In the genomic region with DNA sequence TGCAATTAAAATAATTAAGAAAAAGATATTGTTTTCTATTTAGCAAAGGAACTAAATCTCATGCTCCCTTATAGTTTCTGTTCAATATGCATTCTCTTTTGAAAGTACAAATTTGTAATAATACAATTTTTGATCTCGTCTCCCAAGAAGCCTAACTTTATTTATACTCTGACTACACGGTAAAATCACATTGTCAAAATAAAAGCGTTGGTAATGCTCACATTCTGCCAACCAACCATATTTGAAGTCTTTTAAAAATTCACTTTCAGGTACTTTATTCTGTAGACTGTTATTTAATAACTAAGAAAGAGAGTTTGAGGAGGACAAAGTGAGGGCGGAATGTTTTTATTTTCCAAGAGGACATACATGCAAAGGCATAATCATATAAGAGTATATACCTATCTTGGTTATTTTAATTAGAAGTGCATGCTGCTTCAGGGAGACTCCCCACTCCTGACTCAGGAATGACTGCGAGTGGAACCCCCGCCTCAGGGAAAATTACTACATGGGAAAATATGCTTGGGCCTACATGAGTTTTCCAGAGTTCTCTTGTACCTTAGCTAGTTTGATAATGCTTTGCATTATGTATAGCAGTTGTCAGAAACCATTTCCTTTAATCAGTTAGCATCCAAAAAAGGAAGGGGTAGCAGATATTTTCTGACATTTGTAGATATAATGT, we compare ENCODE assay signal across 12 cellular contexts. TPM values are rescaled to one million over a fixed set of nuclear protein-coding genes. Genes with fewer than 3 reads are reported as not detected.
DNase-seq lines count a peak whose midpoint lies in the region; ATAC-seq and TF ChIP-seq lines count a peak whose summit lies in the region.
"Had no signal": no experiment of that assay in that cellular context is flagged by ENCODE, and none has a peak within 500 bp of the region (broad histone marks: within the 10 kb centered on the region; RNA-seq: fewer than 3 reads in every experiment).

No MANE protein-coding gene starts in this region.

- 46 to 51% methylated on average over 6 of the region's 6 CpGs for WGBS in heart right ventricle, 2 donors
- WGBS in transverse colon (ENCODE audit: low coverage in 1 of 2), 2 donors = 62 to 71% methylated on average over 6 of the region's 6 CpGs

- H3K4me3 ChIP-seq in heart right ventricle (peak overlapping the region in 2 of 10 donors; percentile 0 to 7), transverse colon (no peak overlapping the region)
- H3K4me3 ChIP-seq: MG63 had no signal

- ATAC-seq in heart right ventricle = no peak
- ATAC-seq in left cardiac atrium = no peak
- ATAC-seq in GM18907 (IDR thresholded peaks at IDR 0.05; ENCODE audit: unreplicated experiment) = no peak

- DNase-seq in heart right ventricle (no peak), left cardiac atrium (no peak), immature natural killer cell (no peak), transverse colon (no peak), anterior cingulate cortex (lab: John Stamatoyannopoulos, UW) (no peak), NCI-H82 treated with DMSO at 0.1 percent for 48 hours (lab: John Stamatoyannopoulos, UW; ENCODE audit: unreplicated experiment) (no peak)
- no peak for DNase-seq in activated T-helper 1 cell treated with anti-CD3 and anti-CD28 coated beads, Interleukin-12 subunit alpha, Interleukin-12 subunit beta, Interleukin-2, Interleukin-4 antibody, amounts not matched to agents 30 ng/mL and 10 ng/mL and 1 ng/mL, durations not matched to agents 14 hours and 24 hours and 36 hours (ENCODE audit: low spot score)
- DNase-seq: erythroblast, MG63, NCI-H345 had no signal

- H3K27ac Mint-ChIP-seq in activated T-helper 1 cell treated with anti-CD3 and anti-CD28 coated beads, Interleukin-12 subunit alpha, Interleukin-12 subunit beta, Interleukin-2, Interleukin-4 antibody, amounts not matched to agents 30 ng/mL and 10 ng/mL and 1 ng/mL, durations not matched to agents 14 hours and 24 hours and 36 hours = peak overlapping the region; percentile 38
- peak overlapping the region; percentile 26 to 84 (median 64) for H3K27ac Mint-ChIP-seq in immature natural killer cell

- H3K9me3 Mint-ChIP-seq in activated T-helper 1 cell treated with anti-CD3 and anti-CD28 coated beads, Interleukin-12 subunit alpha, Interleukin-12 subunit beta, Interleukin-2, Interleukin-4 antibody, amounts not matched to agents 30 ng/mL and 10 ng/mL and 1 ng/mL, durations not matched to agents 14 hours and 24 hours and 36 hours = no peaks in the 10 kb centered on the region
- no peaks in the 10 kb centered on the region for H3K9me3 Mint-ChIP-seq in immature natural killer cell
- H3K9me3 Mint-ChIP-seq: neural crest cell had no signal

- H3K4me3 Mint-ChIP-seq in activated T-helper 1 cell treated with anti-CD3 and anti-CD28 coated beads, Interleukin-12 subunit alpha, Interleukin-12 subunit beta, Interleukin-2, Interleukin-4 antibody, amounts not matched to agents 30 ng/mL and 10 ng/mL and 1 ng/mL, durations not matched to agents 14 hours and 24 hours and 36 hours = peak overlapping the region; percentile 16
- peak overlapping the region; percentile 44 to 67 (median 59) for H3K4me3 Mint-ChIP-seq in immature natural killer cell
- H3K4me3 Mint-ChIP-seq: neural crest cell had no signal

- peaks cover 83% of the 10 kb centered on the region for H3K4me1 Mint-ChIP-seq in activated T-helper 1 cell treated with anti-CD3 and anti-CD28 coated beads, Interleukin-12 subunit alpha, Interleukin-12 subunit beta, Interleukin-2, Interleukin-4 antibody, amounts not matched to agents 30 ng/mL and 10 ng/mL and 1 ng/mL, durations not matched to agents 14 hours and 24 hours and 36 hours (ENCODE audit: low read depth)
- H3K4me1 Mint-ChIP-seq in immature natural killer cell = peaks cover 86 to 99% of the 10 kb centered on the region in 2 donors

- TF ChIP-seq CTCF in heart right ventricle (IDR thresholded peaks at IDR 0.05) (no peak), transverse colon (IDR thresholded peaks at IDR 0.05) (no peak)

- peaks cover 8% of the 10 kb centered on the region for H3K36me3 Mint-ChIP-seq in activated T-helper 1 cell treated with anti-CD3 and anti-CD28 coated beads, Interleukin-12 subunit alpha, Interleukin-12 subunit beta, Interleukin-2, Interleukin-4 antibody, amounts not matched to agents 30 ng/mL and 10 ng/mL and 1 ng/mL, durations not matched to agents 14 hours and 24 hours and 36 hours (ENCODE audit: low read depth)
- H3K36me3 Mint-ChIP-seq in immature natural killer cell = no peaks in the 10 kb centered on the region

- H3K27ac ChIP-seq in heart right ventricle (peak overlapping the region in 6 of 10 donors; percentile 5 to 34 (median 22)), transverse colon (peak overlapping the region in 3 of 4 donors; percentile 1 to 41 (median 12))

- no peaks in the 10 kb centered on the region for H3K27me3 Mint-ChIP-seq in activated T-helper 1 cell treated with anti-CD3 and anti-CD28 coated beads, Interleukin-12 subunit alpha, Interleukin-12 subunit beta, Interleukin-2, Interleukin-4 antibody, amounts not matched to agents 30 ng/mL and 10 ng/mL and 1 ng/mL, durations not matched to agents 14 hours and 24 hours and 36 hours (ENCODE audit: insufficient read depth)
- H3K27me3 Mint-ChIP-seq in immature natural killer cell (ENCODE audit: low read depth in 3 of 3) = peaks cover 0 to 5% (median 0%) of the 10 kb centered on the region in 3 donors

- no peaks in the 10 kb centered on the region for H3K36me3 ChIP-seq in heart right ventricle
- no peaks in the 10 kb centered on the region for H3K36me3 ChIP-seq in transverse colon

- intact Hi-C loops in heart right ventricle (cut with DNase I) (no loop called here), left cardiac atrium (cut with DNase I) (no loop called here), transverse colon (cut with DNase I; ENCODE audit: low total_unique reads) (no loop called here)
- intact Hi-C loops in activated T-helper 1 cell treated with anti-CD3 and anti-CD28 coated beads, Interleukin-12 subunit alpha, Interleukin-12 subunit beta, Interleukin-2, Interleukin-4 antibody, amounts not matched to agents 30 ng/mL and 10 ng/mL and 1 ng/mL, durations not matched to agents 14 hours and 24 hours and 36 hours (cut with micrococcal nuclease) = loop anchor here (1.0 kb wide), 2 partner anchors 8 to 9 kb away; no protein-coding TSS in a partner anchor

- H3K4me1 ChIP-seq in heart right ventricle (peaks cover 2 to 96% (median 86%) of the 10 kb centered on the region in 9 donors), transverse colon (peaks cover 15 to 79% (median 37%) of the 10 kb centered on the region in 4 donors)

- no peaks in the 10 kb centered on the region for H3K27me3 ChIP-seq in heart right ventricle
- H3K27me3 ChIP-seq in transverse colon = no peaks in the 10 kb centered on the region
- H3K27me3 ChIP-seq: MG63 had no signal

- TF ChIP-seq EP300 in transverse colon (IDR thresholded peaks at IDR 0.05; ENCODE audit: low read depth) = no peak

- H3K9me3 ChIP-seq in heart right ventricle (no peaks in the 10 kb centered on the region), transverse colon (no peaks in the 10 kb centered on the region)
- H3K9me3 ChIP-seq: MG63 had no signal

- in situ Hi-C loops in transverse colon (cut with MboI; ENCODE audit: low pct_ligation_motif_present in 1 of 4, low pct_unique_long_range_greater_than_20kb in 1 of 4, low sequenced_read_pairs in 3 of 4) = loop anchor here in 1 of 4 donors (25.0 kb wide), 1 partner anchor 149 kb away; no protein-coding TSS in a partner anchor

- no peak for TF ChIP-seq POLR2A in transverse colon (IDR thresholded peaks at IDR 0.05)

RNA-seq across cellular contexts. Expression of gene MBNL1, which starts 19.3 kb away (rescaled TPM):
- 100 to 1,000 TPM; 173 to 236 (median 190) TPM for total RNA-seq in heart right ventricle
- 10 to 100 TPM; 33.1 to 55.9 TPM for polyA plus RNA-seq in heart right ventricle
- 100 to 1,000 TPM; 141 to 154 TPM for total RNA-seq in left cardiac atrium
- total RNA-seq in activated T-helper 1 cell treated with anti-CD3 and anti-CD28 coated beads, Interleukin-12 subunit alpha, Interleukin-12 subunit beta, Interleukin-2, Interleukin-4 antibody, amounts not matched to agents 30 ng/mL and 10 ng/mL and 1 ng/mL, durations not matched to agents 14 hours and 24 hours and 36 hours = 295 and 308 TPM in 2 replicates
- polyA plus RNA-seq in immature natural killer cell = 100 to 1,000 TPM; 270 to 399 (median 286) TPM
- 100 to 1,000 TPM; 232 to 658 (median 509) TPM for total RNA-seq in transverse colon
